ENCODE assay signal across 9 cellular contexts in the genomic region with DNA sequence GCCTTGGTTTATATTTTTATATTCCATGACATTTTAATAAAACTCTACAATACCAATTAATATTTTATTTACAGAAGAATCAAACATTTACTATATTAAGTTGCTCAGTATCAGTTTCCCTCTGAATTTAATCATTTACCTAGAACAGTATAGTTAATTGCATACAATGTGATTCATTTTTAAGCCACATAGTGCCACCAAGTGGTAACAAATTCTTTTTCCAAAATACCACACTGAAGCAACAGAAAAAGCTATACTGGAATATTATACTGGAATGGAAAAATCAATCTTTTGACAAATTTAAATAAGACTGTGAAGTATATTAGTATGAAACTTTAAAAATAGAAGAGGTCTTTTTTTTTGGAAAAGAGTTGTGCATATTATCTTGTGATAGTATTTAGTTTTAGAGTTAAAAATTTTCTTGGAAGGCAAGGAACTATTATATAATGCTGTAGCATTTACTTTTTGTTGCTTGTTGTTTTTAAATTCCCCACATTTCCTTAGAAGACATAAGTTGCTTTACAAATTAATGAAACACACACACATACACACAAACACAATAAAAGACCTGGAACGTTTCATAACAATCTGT. TPM values are rescaled to one million over a fixed set of nuclear protein-coding genes. Genes with fewer than 3 reads are reported as not detected.
DNase-seq lines count a peak whose midpoint lies in the region; ATAC-seq, FAIRE-seq and TF ChIP-seq lines count a peak whose summit lies in the region.
"Had no signal": no experiment of that assay in that cellular context is flagged by ENCODE, and none has a peak within 500 bp of the region (broad histone marks: within the 10 kb centered on the region; RNA-seq: fewer than 3 reads in every experiment).

No MANE protein-coding gene starts in this region.

- no peaks in the 10 kb centered on the region for H3K27me3 Mint-ChIP-seq in CD4-positive, alpha-beta T cell
- no peaks in the 10 kb centered on the region for H3K27me3 Mint-ChIP-seq in T-helper 2 cell treated with Interferon-gamma antibody and Interleukin-4, amounts not matched to agents 5 μg/mL and 100 μg/mL, for 36 hours (ENCODE audit: low read depth)
- no peaks in the 10 kb centered on the region for H3K27me3 Mint-ChIP-seq in activated naive CD8-positive, alpha-beta T cell treated with anti-CD3 and anti-CD28 coated beads, Interleukin-2, amount 50 U/mL, for 24 hours
- H3K27me3 Mint-ChIP-seq: central memory CD8-positive, alpha-beta T cell had no signal

- POLR2A ChIA-PET in CD4-positive, alpha-beta T cell (lab: Charles Lee): no interaction called here

- H3K36me3 Mint-ChIP-seq in CD4-positive, alpha-beta T cell (ENCODE audit: low read depth): peaks cover 34% of the 10 kb centered on the region
- peaks cover 14% of the 10 kb centered on the region for H3K36me3 Mint-ChIP-seq in T-helper 2 cell treated with Interferon-gamma antibody and Interleukin-4, amounts not matched to agents 5 μg/mL and 100 μg/mL, for 36 hours (ENCODE audit: low read depth)
- peaks cover 12% of the 10 kb centered on the region for H3K36me3 Mint-ChIP-seq in activated naive CD8-positive, alpha-beta T cell treated with anti-CD3 and anti-CD28 coated beads, Interleukin-2, amount 50 U/mL, for 24 hours (ENCODE audit: low read depth)

- intact Hi-C loops in CD4-positive, alpha-beta T cell (cut with DNase I, micrococcal nuclease): loop anchor here (1.0 to 10.0 kb wide), 5 partner anchors 50 to 386 kb away; no protein-coding TSS in a partner anchor
- intact Hi-C loops in vagina (cut with DNase I): no loop called here

- H3K9me3 Mint-ChIP-seq in CD4-positive, alpha-beta T cell: no peaks in the 10 kb centered on the region
- no peaks in the 10 kb centered on the region for H3K9me3 Mint-ChIP-seq in T-helper 2 cell treated with Interferon-gamma antibody and Interleukin-4, amounts not matched to agents 5 μg/mL and 100 μg/mL, for 36 hours
- no peaks in the 10 kb centered on the region for H3K9me3 Mint-ChIP-seq in activated naive CD8-positive, alpha-beta T cell treated with anti-CD3 and anti-CD28 coated beads, Interleukin-2, amount 50 U/mL, for 24 hours
- H3K9me3 Mint-ChIP-seq: central memory CD8-positive, alpha-beta T cell had no signal

- no peaks in the 10 kb centered on the region for H3K9me3 ChIP-seq in CD4-positive, alpha-beta T cell (ENCODE audit: control insufficient read depth, low read length)
- no peaks in the 10 kb centered on the region for H3K9me3 ChIP-seq in vagina

- no peak overlapping the region for H3K4me3 Mint-ChIP-seq in CD4-positive, alpha-beta T cell
- H3K4me3 Mint-ChIP-seq in T-helper 2 cell treated with Interferon-gamma antibody and Interleukin-4, amounts not matched to agents 5 μg/mL and 100 μg/mL, for 36 hours: no peak overlapping the region
- no peak overlapping the region for H3K4me3 Mint-ChIP-seq in activated naive CD8-positive, alpha-beta T cell treated with anti-CD3 and anti-CD28 coated beads, Interleukin-2, amount 50 U/mL, for 24 hours
- H3K4me3 Mint-ChIP-seq: central memory CD8-positive, alpha-beta T cell had no signal

- H3K27ac ChIP-seq in CD4-positive, alpha-beta T cell (ENCODE audit: low read depth, low read length): no peak overlapping the region
- H3K27ac ChIP-seq in vagina: no peak overlapping the region

- H3K4me1 ChIP-seq in vagina: no peaks in the 10 kb centered on the region

- H3K27ac Mint-ChIP-seq in CD4-positive, alpha-beta T cell: no peak overlapping the region
- no peak overlapping the region for H3K27ac Mint-ChIP-seq in T-helper 2 cell treated with Interferon-gamma antibody and Interleukin-4, amounts not matched to agents 5 μg/mL and 100 μg/mL, for 36 hours
- no peak overlapping the region for H3K27ac Mint-ChIP-seq in activated naive CD8-positive, alpha-beta T cell treated with anti-CD3 and anti-CD28 coated beads, Interleukin-2, amount 50 U/mL, for 24 hours

- DNase-seq in CD4-positive, alpha-beta T cell: no peak
- DNase-seq in SW480 (ENCODE audit: low spot score) (peak; percentile 22), kidney glomerular epithelial cell (lab: John Stamatoyannopoulos, UW) (peak; percentile 36), GM19239 (ENCODE audit: insufficient read length, low spot score) (no peak), vagina (ENCODE audit: extremely low spot score in 2 of 2) (no peak)
- no peak for DNase-seq in T-helper 2 cell treated with Interferon-gamma antibody and Interleukin-4, amounts not matched to agents 5 μg/mL and 100 μg/mL, for 36 hours (ENCODE audit: low spot score)
- DNase-seq in activated naive CD8-positive, alpha-beta T cell treated with anti-CD3 and anti-CD28 coated beads, Interleukin-2, amount 50 U/mL, for 24 hours: no peak

- peak; percentile 66 for TF ChIP-seq CTCF in CD4-positive, alpha-beta T cell (IDR thresholded peaks at IDR 0.05)
- TF ChIP-seq CTCF in vagina (IDR thresholded peaks at IDR 0.05): no peak

- no peak for FAIRE-seq in GM19239 (lab: Jason Lieb, UNC)

- no peaks in the 10 kb centered on the region for H3K27me3 ChIP-seq in CD4-positive, alpha-beta T cell (ENCODE audit: control insufficient read depth, insufficient read depth, low read length)
- H3K27me3 ChIP-seq in vagina: no peaks in the 10 kb centered on the region

- TF ChIP-seq POLR2A in vagina (IDR thresholded peaks at IDR 0.05): no peak

- no peak overlapping the region for H3K4me3 ChIP-seq in vagina

- peaks cover 68% of the 10 kb centered on the region for H3K4me1 Mint-ChIP-seq in CD4-positive, alpha-beta T cell (ENCODE audit: low read depth)
- H3K4me1 Mint-ChIP-seq in T-helper 2 cell treated with Interferon-gamma antibody and Interleukin-4, amounts not matched to agents 5 μg/mL and 100 μg/mL, for 36 hours (ENCODE audit: low read depth): peaks cover 2% of the 10 kb centered on the region
- H3K4me1 Mint-ChIP-seq in activated naive CD8-positive, alpha-beta T cell treated with anti-CD3 and anti-CD28 coated beads, Interleukin-2, amount 50 U/mL, for 24 hours: peaks cover 28% of the 10 kb centered on the region

- no peaks in the 10 kb centered on the region for H3K36me3 ChIP-seq in vagina

- peak; percentile 37 for ATAC-seq in CD4-positive, alpha-beta T cell (ENCODE audit: poor library complexity)
- peak; percentile 66 for ATAC-seq in HG03175 (IDR thresholded peaks at IDR 0.05; ENCODE audit: unreplicated experiment)
- ATAC-seq in activated naive CD8-positive, alpha-beta T cell treated with anti-CD3 and anti-CD28 coated beads, Interleukin-2, amount 50 U/mL, for 24 hours: no peak

- CTCF ChIA-PET in CD4-positive, alpha-beta T cell (lab: Charles Lee): interaction anchor here (1.0 kb wide), 1 partner anchor 9 kb away, joined by 7 read pairs; no protein-coding TSS in a partner anchor

RNA-seq across cellular contexts. Expression of a gene that starts 57.3 kb away (rescaled TPM):
- total RNA-seq in CD4-positive, alpha-beta T cell: 100 to 1,000 TPM in 1 of 2 experiments, 10 to 100 TPM in 1; 93.3 to 101 TPM
- total RNA-seq in vagina: 57.9 TPM

Comparison
In these comparisons a context has a peak if more than half of its experiments do, and no peak if none do; other contexts are left out.
1. DNase-seq: peak in SW480 (single experiment) and kidney glomerular epithelial cell (single experiment); none in CD4-positive, alpha-beta T cell (0 of 10), GM19239 (single experiment), T-helper 2 cell treated with Interferon-gamma antibody and Interleukin-4, amounts not matched to agents 5 μg/mL and 100 μg/mL, for 36 hours (single experiment), vagina (0 of 2) and activated naive CD8-positive, alpha-beta T cell treated with anti-CD3 and anti-CD28 coated beads, Interleukin-2, amount 50 U/mL, for 24 hours (single experiment).